9 cellular contexts compared by ENCODE assay signal in the genomic region with DNA sequence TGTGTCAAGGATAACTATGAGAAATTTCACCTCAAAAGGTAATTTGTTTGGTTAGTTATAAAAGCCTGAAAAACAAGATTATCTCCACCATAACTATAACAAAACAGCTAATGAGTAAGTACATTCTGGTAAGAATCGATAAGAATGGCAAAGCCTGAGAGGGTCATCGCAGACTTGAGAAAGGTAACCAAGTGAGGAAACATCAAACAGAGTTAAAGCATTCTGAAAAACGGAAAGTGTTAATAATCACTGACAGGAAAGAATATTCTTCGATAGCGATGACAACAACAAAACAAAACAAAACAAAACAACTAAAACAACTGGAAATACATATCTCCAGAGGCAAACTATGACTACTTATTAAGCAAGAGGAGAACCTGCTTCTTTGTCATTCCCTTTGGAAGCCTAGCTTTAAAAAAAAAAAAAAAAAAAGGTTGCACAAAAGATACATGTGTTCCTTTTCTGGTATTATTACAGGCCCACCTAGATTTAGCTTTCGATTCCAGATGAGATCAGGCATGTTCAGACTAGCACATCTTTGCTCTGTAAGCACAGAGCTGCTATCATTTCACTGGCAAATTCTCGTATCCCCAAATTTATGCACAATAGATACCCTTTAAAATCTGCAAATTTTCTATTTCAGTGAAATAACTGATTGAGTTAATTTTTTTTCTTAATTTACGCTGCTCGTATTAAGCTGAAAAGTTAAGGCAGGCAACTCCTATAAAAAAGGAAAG.
DNase-seq lines count a peak whose midpoint lies in the region; ATAC-seq and TF ChIP-seq lines count a peak whose summit lies in the region.
"Had no signal": no experiment of that assay in that cellular context is flagged by ENCODE, and none has a peak within 500 bp of the region (broad histone marks: within the 10 kb centered on the region; RNA-seq: fewer than 3 reads in every experiment).

No MANE protein-coding gene starts in this region.

- no peaks in the 10 kb centered on the region for H3K27me3 ChIP-seq in left ventricle myocardium inferior (ENCODE audit: low read depth)
- no peaks in the 10 kb centered on the region for H3K27me3 ChIP-seq in endocrine pancreas (ENCODE audit: control insufficient read depth, insufficient read depth, low read length)

- H3K9me3 ChIP-seq in left ventricle myocardium inferior (replicated peaks) (no peaks in the 10 kb centered on the region), endocrine pancreas (ENCODE audit: control insufficient read depth, low read length) (no peaks in the 10 kb centered on the region)

- no peak for TF ChIP-seq CTCF in left ventricle myocardium inferior (IDR thresholded peaks at IDR 0.05; ENCODE audit: borderline replicate concordance)

- no peaks in the 10 kb centered on the region for H3K36me3 ChIP-seq in left ventricle myocardium inferior
- no peaks in the 10 kb centered on the region for H3K36me3 ChIP-seq in endocrine pancreas (ENCODE audit: control insufficient read depth, insufficient read depth, low read length)

- no peak overlapping the region for H3K9ac ChIP-seq in endocrine pancreas (ENCODE audit: control insufficient read depth, insufficient read depth, low read length)

- intact Hi-C loops in left ventricle myocardium inferior (cut with micrococcal nuclease) (loop anchor here (5.0 to 10.0 kb wide), 2 partner anchors 32 to 175 kb away; no protein-coding TSS in a partner anchor), Right ventricle myocardium superior (cut with DNase I) (no loop called here)

- H3K27ac ChIP-seq in left ventricle myocardium inferior (replicated peaks), result peak overlapping the region; percentile 88

- H3K4me1 ChIP-seq in left ventricle myocardium inferior (peaks cover 98% of the 10 kb centered on the region), endocrine pancreas (ENCODE audit: control insufficient read depth, insufficient read depth, low read length) (peaks cover 13% of the 10 kb centered on the region)

- ATAC-seq in Right ventricle myocardium superior (ENCODE audit: poor library complexity) (no peak), HG02884 (IDR thresholded peaks at IDR 0.05; ENCODE audit: unreplicated experiment) (no peak)

- no peak for DNase-seq in left ventricle myocardium inferior
- no peak for DNase-seq in Right ventricle myocardium superior
- DNase-seq in NAMALWA (ENCODE audit: low spot score), result peak; percentile 58
- no peak for DNase-seq in 8988T
- no peak for DNase-seq in islet precursor cell
- DNase-seq in SKM-1 treated with dmso at 0.1 percent for 144 hours (lab: John Stamatoyannopoulos, UW; ENCODE audit: unreplicated experiment), result no peak
- DNase-seq: activated naive CD8-positive, alpha-beta T cell treated with anti-CD3 and anti-CD28 coated beads for 36 hours had no signal

- H3K4me3 ChIP-seq in left ventricle myocardium inferior (peak overlapping the region; percentile 9), endocrine pancreas (ENCODE audit: control insufficient read depth, insufficient read depth, low read length) (peak overlapping the region; percentile 31)
